Comparison of ENCODE assay signal across 14 cellular contexts in genomic region chr1:169620565-169620964, GRCh38. TPM values are rescaled to one million over a fixed set of nuclear protein-coding genes. Genes with fewer than 3 reads are reported as not detected.
A peak's percentile ranks its signal among the peaks of the same experiment; 100 is the strongest.
DNase-seq lines count a peak whose midpoint lies in the region; ATAC-seq lines count a peak whose summit lies in the region.
"Had no signal": no experiment of that assay in that cellular context is flagged by ENCODE, and none has a peak within 500 bp of the region (broad histone marks: within the 10 kb centered on the region; RNA-seq: fewer than 3 reads in every experiment).

No MANE protein-coding gene starts in this region.

- H3K4me1 ChIP-seq in mesenchymal stem cell (ENCODE audit: control insufficient read depth, insufficient read depth, low read depth, low read length): peaks cover 3% of the 10 kb centered on the region
- no peaks in the 10 kb centered on the region for H3K4me1 ChIP-seq in neuronal stem cell (ENCODE audit: control insufficient read depth in 2 of 2, insufficient read depth in 1 of 2, low read depth in 1 of 2, low read length in 2 of 2)
- H3K4me1 ChIP-seq: BLaER1 had no signal

- peaks cover 10% of the 10 kb centered on the region for H3K36me3 Mint-ChIP-seq in activated naive CD8-positive, alpha-beta T cell treated with anti-CD3 and anti-CD28 coated beads, Interleukin-2, amount 10 ng/mL, durations not matched to agents 7 days and 5 days
- no peaks in the 10 kb centered on the region for H3K36me3 Mint-ChIP-seq in activated naive CD8-positive, alpha-beta T cell treated with anti-CD3 and anti-CD28 coated beads, Interleukin-2, amount 50 U/mL, for 24 hours (ENCODE audit: low read depth)
- no peaks in the 10 kb centered on the region for H3K36me3 Mint-ChIP-seq in T-cell

- H2BK120ac ChIP-seq in mesenchymal stem cell (ENCODE audit: low read depth, low read length) (no peak overlapping the region), neuronal stem cell (ENCODE audit: low read depth, low read length) (no peak overlapping the region)

- intact Hi-C loops in left cardiac atrium (cut with DNase I): no loop called here

- H3K9me3 ChIP-seq in mesenchymal stem cell (ENCODE audit: control insufficient read depth, low read length) (no peaks in the 10 kb centered on the region), neuronal stem cell (replicated peaks in 1 of 2; ENCODE audit: control insufficient read depth in 2 of 2, insufficient read depth in 1 of 2, low read depth in 1 of 2, low read length in 2 of 2) (peaks cover 0 to 2% of the 10 kb centered on the region in 2 donors)
- H3K9me3 ChIP-seq: BLaER1, Caco-2 had no signal

- H3K9ac ChIP-seq in mesenchymal stem cell (ENCODE audit: low read length): no peak overlapping the region
- H3K9ac ChIP-seq in neuronal stem cell (ENCODE audit: low read depth, low read length, poor library complexity): no peak overlapping the region
- H3K9ac ChIP-seq: BLaER1 had no signal

- no peaks in the 10 kb centered on the region for H3K27me3 Mint-ChIP-seq in activated naive CD8-positive, alpha-beta T cell treated with anti-CD3 and anti-CD28 coated beads, Interleukin-2, amount 10 ng/mL, durations not matched to agents 7 days and 5 days
- H3K27me3 Mint-ChIP-seq in activated naive CD8-positive, alpha-beta T cell treated with anti-CD3 and anti-CD28 coated beads, Interleukin-2, amount 50 U/mL, for 24 hours: no peaks in the 10 kb centered on the region
- H3K27me3 Mint-ChIP-seq in T-cell: no peaks in the 10 kb centered on the region

- no peak overlapping the region for H2BK5ac ChIP-seq in mesenchymal stem cell (ENCODE audit: low read depth, low read length, poor library complexity, severe bottlenecking)
- H2BK5ac ChIP-seq in neuronal stem cell (ENCODE audit: low read length): no peak overlapping the region

- H4K91ac ChIP-seq in mesenchymal stem cell (ENCODE audit: low read length) (peak overlapping the region; percentile 37), neuronal stem cell (ENCODE audit: low read depth, low read length, poor library complexity) (no peak overlapping the region)

- DNase-seq in activated naive CD8-positive, alpha-beta T cell treated with anti-CD3 and anti-CD28 coated beads, Interleukin-2, amount 10 ng/mL, durations not matched to agents 7 days and 5 days: no peak
- no peak for DNase-seq in activated naive CD8-positive, alpha-beta T cell treated with anti-CD3 and anti-CD28 coated beads, Interleukin-2, amount 50 U/mL, for 24 hours
- DNase-seq in mesenchymal stem cell (no peak), neuronal stem cell (ENCODE audit: low spot score) (no peak), left cardiac atrium (no peak), ecto neural progenitor cell (ENCODE audit: low spot score) (no peak), T-cell (no peak)
- DNase-seq: 8988T; AML-193; Caco-2; CD8-positive, alpha-beta memory T cell; GF-D8 had no signal

- H3K27ac Mint-ChIP-seq in activated naive CD8-positive, alpha-beta T cell treated with anti-CD3 and anti-CD28 coated beads, Interleukin-2, amount 10 ng/mL, durations not matched to agents 7 days and 5 days: peak overlapping the region; percentile 61
- no peak overlapping the region for H3K27ac Mint-ChIP-seq in activated naive CD8-positive, alpha-beta T cell treated with anti-CD3 and anti-CD28 coated beads, Interleukin-2, amount 50 U/mL, for 24 hours
- H3K27ac Mint-ChIP-seq in T-cell: no peak overlapping the region

- CTCF ChIA-PET in T-cell (lab: Charles Lee): interaction anchor here in 1 of 2 donors (0.7 kb wide), 1 partner anchor 18 kb away, joined by 6 read pairs; no protein-coding TSS in a partner anchor

- H3K23ac ChIP-seq in mesenchymal stem cell (ENCODE audit: low read length in 2 of 2) (no peak overlapping the region), neuronal stem cell (ENCODE audit: low read depth, low read length, poor library complexity) (no peak overlapping the region)

- H3K4me2 ChIP-seq in mesenchymal stem cell (ENCODE audit: low read length, poor library complexity, severe bottlenecking) (no peak overlapping the region), neuronal stem cell (ENCODE audit: insufficient read depth, low read length, poor library complexity, severe bottlenecking) (no peak overlapping the region)
- H3K4me2 ChIP-seq: BLaER1 had no signal

- H2BK12ac ChIP-seq in mesenchymal stem cell (ENCODE audit: low read length in 2 of 2) (no peak overlapping the region), neuronal stem cell (ENCODE audit: low read length) (no peak overlapping the region)

- no peak overlapping the region for H3K4ac ChIP-seq in mesenchymal stem cell (ENCODE audit: low read depth in 1 of 2, low read length in 2 of 2)
- no peak overlapping the region for H3K4ac ChIP-seq in neuronal stem cell (ENCODE audit: low read length)

- POLR2A ChIA-PET in activated naive CD8-positive, alpha-beta T cell treated with anti-CD3 and anti-CD28 coated beads, Interleukin-2, amount 10 ng/mL, durations not matched to agents 7 days and 5 days (lab: Charles Lee): no interaction called here
- POLR2A ChIA-PET in T-cell (lab: Charles Lee): no interaction called here

- H3K14ac ChIP-seq in mesenchymal stem cell (ENCODE audit: low read length in 2 of 2) (peak overlapping the region in 1 of 2 experiments; percentile 55), neuronal stem cell (ENCODE audit: low read length) (peak overlapping the region; percentile 74)

- H3K18ac ChIP-seq in mesenchymal stem cell (ENCODE audit: low read depth in 1 of 2, low read length in 2 of 2) (peak overlapping the region in 1 of 2 experiments; percentile 14), neuronal stem cell (ENCODE audit: low read length) (no peak overlapping the region)

- peaks cover 0 to 43% of the 10 kb centered on the region in 2 experiments for H3K27me3 ChIP-seq in mesenchymal stem cell (ENCODE audit: control insufficient read depth in 1 of 2, insufficient read depth in 1 of 2, low read length in 2 of 2)
- no peaks in the 10 kb centered on the region for H3K27me3 ChIP-seq in neuronal stem cell (ENCODE audit: control insufficient read depth in 3 of 3, insufficient read depth in 3 of 3, low read depth in 1 of 3, low read length in 3 of 3)
- H3K27me3 ChIP-seq: BLaER1 had no signal

- H2AFZ ChIP-seq in mesenchymal stem cell (ENCODE audit: low read depth, low read length) (no peak overlapping the region), neuronal stem cell (ENCODE audit: low read length) (no peak overlapping the region)

- H3K4me3 ChIP-seq in mesenchymal stem cell (ENCODE audit: insufficient read depth in 1 of 2, low read depth in 1 of 2, low read length in 2 of 2): no peak overlapping the region
- peak overlapping the region in 1 of 2 donors; percentile 42 for H3K4me3 ChIP-seq in neuronal stem cell (ENCODE audit: low read length in 2 of 2)
- H3K4me3 ChIP-seq: BLaER1 had no signal

- no peak overlapping the region for H3K4me3 Mint-ChIP-seq in activated naive CD8-positive, alpha-beta T cell treated with anti-CD3 and anti-CD28 coated beads, Interleukin-2, amount 10 ng/mL, durations not matched to agents 7 days and 5 days
- no peak overlapping the region for H3K4me3 Mint-ChIP-seq in activated naive CD8-positive, alpha-beta T cell treated with anti-CD3 and anti-CD28 coated beads, Interleukin-2, amount 50 U/mL, for 24 hours
- no peak overlapping the region for H3K4me3 Mint-ChIP-seq in T-cell
- H3K4me3 Mint-ChIP-seq: CD8-positive, alpha-beta memory T cell had no signal

- H2AK5ac ChIP-seq in mesenchymal stem cell (ENCODE audit: low read length, severe bottlenecking): no peak overlapping the region
- no peak overlapping the region for H2AK5ac ChIP-seq in neuronal stem cell (ENCODE audit: low read depth, low read length)

- peaks cover 8% of the 10 kb centered on the region for H3K9me3 Mint-ChIP-seq in activated naive CD8-positive, alpha-beta T cell treated with anti-CD3 and anti-CD28 coated beads, Interleukin-2, amount 10 ng/mL, durations not matched to agents 7 days and 5 days
- no peaks in the 10 kb centered on the region for H3K9me3 Mint-ChIP-seq in activated naive CD8-positive, alpha-beta T cell treated with anti-CD3 and anti-CD28 coated beads, Interleukin-2, amount 50 U/mL, for 24 hours
- H3K9me3 Mint-ChIP-seq in T-cell: peaks cover 0 to 7% (median 0%) of the 10 kb centered on the region in 3 donors
- H3K9me3 Mint-ChIP-seq: CD8-positive, alpha-beta memory T cell had no signal

- 95% methylated on average over 8 of the region's 8 CpGs for WGBS in mesenchymal stem cell
- no CpG with 5 or more reads among the region's 8 CpGs for WGBS in neuronal stem cell (ENCODE audit: extremely low coverage in 2 of 2, insufficient read length in 2 of 2, insufficient replicate concordance in 1 of 2), 2 donors

- H2BK15ac ChIP-seq in mesenchymal stem cell (ENCODE audit: low read depth, poor library complexity, severe bottlenecking) (no peak overlapping the region), neuronal stem cell (ENCODE audit: low read length) (no peak overlapping the region)

- ATAC-seq in activated naive CD8-positive, alpha-beta T cell treated with anti-CD3 and anti-CD28 coated beads, Interleukin-2, amount 10 ng/mL, durations not matched to agents 7 days and 5 days (ENCODE audit: low read depth): no peak
- ATAC-seq in activated naive CD8-positive, alpha-beta T cell treated with anti-CD3 and anti-CD28 coated beads, Interleukin-2, amount 50 U/mL, for 24 hours: no peak
- no peak for ATAC-seq in left cardiac atrium
- ATAC-seq in T-cell (replicated peaks in 1 of 4): no peak
- ATAC-seq: HCT116 had no signal

- H3K36me3 ChIP-seq in mesenchymal stem cell (ENCODE audit: control insufficient read depth in 1 of 2, insufficient read depth in 2 of 2, low read depth in 1 of 2, low read length in 2 of 2): no peaks in the 10 kb centered on the region
- no peaks in the 10 kb centered on the region for H3K36me3 ChIP-seq in neuronal stem cell (replicated peaks in 1 of 2; ENCODE audit: control insufficient read depth in 2 of 2, insufficient read depth in 2 of 2, low read length in 2 of 2)
- H3K36me3 ChIP-seq: BLaER1 had no signal

- H3K4me1 Mint-ChIP-seq in activated naive CD8-positive, alpha-beta T cell treated with anti-CD3 and anti-CD28 coated beads, Interleukin-2, amount 10 ng/mL, durations not matched to agents 7 days and 5 days: peaks cover 30% of the 10 kb centered on the region
- peaks cover 41% of the 10 kb centered on the region for H3K4me1 Mint-ChIP-seq in activated naive CD8-positive, alpha-beta T cell treated with anti-CD3 and anti-CD28 coated beads, Interleukin-2, amount 50 U/mL, for 24 hours
- H3K4me1 Mint-ChIP-seq in T-cell: peaks cover 41 to 64% (median 44%) of the 10 kb centered on the region in 3 donors

- H3K27ac ChIP-seq in mesenchymal stem cell (ENCODE audit: low read length, poor library complexity, severe bottlenecking) (no peak overlapping the region), neuronal stem cell (replicated peaks; ENCODE audit: low read length) (no peak overlapping the region)
- H3K27ac ChIP-seq: BLaER1 had no signal

- H4K8ac ChIP-seq in mesenchymal stem cell (ENCODE audit: low read length) (no peak overlapping the region), neuronal stem cell (ENCODE audit: low read depth, low read length) (no peak overlapping the region)

- H3K79me1 ChIP-seq in mesenchymal stem cell (replicated peaks; ENCODE audit: low read length, poor library complexity, severe bottlenecking) (no peaks in the 10 kb centered on the region), neuronal stem cell (ENCODE audit: low read depth, low read length) (peaks cover 3% of the 10 kb centered on the region)

RNA-seq across cellular contexts. Expression of gene SELP, which starts 9.4 kb away (rescaled TPM):
- total RNA-seq in activated naive CD8-positive, alpha-beta T cell treated with anti-CD3 and anti-CD28 coated beads, Interleukin-2, amount 10 ng/mL, durations not matched to agents 7 days and 5 days: under 1 TPM; 0.45 to 0.83 TPM
- polyA plus RNA-seq in mesenchymal stem cell (2013, experiment 1 of 2): 9.2 TPM
- 9.6 TPM for polyA plus RNA-seq in mesenchymal stem cell (2013, experiment 2 of 2)
- polyA plus RNA-seq in neuronal stem cell (2013, experiment 1 of 2): not detected
- polyA plus RNA-seq in neuronal stem cell (2013, experiment 2 of 2): not detected
- total RNA-seq in left cardiac atrium (10 to 100 TPM; 12.4 to 22.5 TPM), T-cell (1 to 10 TPM; 1.3 to 3.4 (median 1.9) TPM)
- total RNA-seq: Caco-2 had no signal

RNA-seq across cellular contexts. Expression of gene F5, which starts 34.3 kb away (rescaled TPM):
- total RNA-seq in activated naive CD8-positive, alpha-beta T cell treated with anti-CD3 and anti-CD28 coated beads, Interleukin-2, amount 10 ng/mL, durations not matched to agents 7 days and 5 days: 1 to 10 TPM in 1 of 2 experiments, under 1 TPM in 1; 0.99 to 1.3 TPM
- not detected for polyA plus RNA-seq in mesenchymal stem cell (2013, experiment 1 of 2)
- not detected for polyA plus RNA-seq in mesenchymal stem cell (2013, experiment 2 of 2)
- polyA plus RNA-seq in neuronal stem cell (2013, experiment 1 of 2): 0.03 TPM
- polyA plus RNA-seq in neuronal stem cell (2013, experiment 2 of 2): 0.03 TPM
- total RNA-seq in left cardiac atrium (10 to 100 TPM; 17.8 to 20.9 TPM), T-cell (1 to 10 TPM; 4.2 to 9.7 (median 8.5) TPM)
